Comparison of ENCODE assay signal across 29 cellular contexts in genomic region chrX:10203617-10204016, GRCh38. TPM values are rescaled to one million over a fixed set of nuclear protein-coding genes. Genes with fewer than 3 reads are reported as not detected.
"Had no signal": no experiment of that assay in that cellular context is flagged by ENCODE, and none has a peak within 500 bp of the region (broad histone marks: within the 10 kb centered on the region; RNA-seq: fewer than 3 reads in every experiment).

No MANE protein-coding gene starts in this region.

- H3K9me3 Mint-ChIP-seq: activated B cell treated with CpG ODN at 0.5 μM for 24 hours; activated CD4-positive, alpha-beta memory T cell treated with anti-CD3 and anti-CD28 coated beads for 36 hours; activated CD4-positive, alpha-beta T cell treated with anti-CD3 and anti-CD28 coated beads, Interleukin-2, amount 10 ng/mL, durations not matched to agents 7 days and 5 days; activated naive CD4-positive, alpha-beta T cell treated with anti-CD3 and anti-CD28 coated beads, Interleukin-2, amount 50 U/mL, for 72 hours; activated naive CD8-positive, alpha-beta T cell treated with anti-CD3 and anti-CD28 coated beads, Interleukin-2, amount 50 U/mL, for 24 hours; activated T-cell treated with anti-CD3 and anti-CD28 coated beads, Interleukin-2, amount 50 U/mL, for 4 hours; T-cell had no signal

- FAIRE-seq: TTC549 had no signal

- H3K27ac Mint-ChIP-seq: activated B cell treated with CpG ODN at 0.5 μM for 24 hours; activated CD4-positive, alpha-beta memory T cell treated with anti-CD3 and anti-CD28 coated beads for 36 hours; activated CD4-positive, alpha-beta T cell treated with anti-CD3 and anti-CD28 coated beads, Interleukin-2, amount 10 ng/mL, durations not matched to agents 7 days and 5 days; activated naive CD4-positive, alpha-beta T cell treated with anti-CD3 and anti-CD28 coated beads, Interleukin-2, amount 50 U/mL, for 72 hours; activated naive CD8-positive, alpha-beta T cell treated with anti-CD3 and anti-CD28 coated beads, Interleukin-2, amount 50 U/mL, for 24 hours; T-cell had no signal

- H3K27me3 Mint-ChIP-seq: activated B cell treated with CpG ODN at 0.5 μM for 24 hours; activated CD4-positive, alpha-beta memory T cell treated with anti-CD3 and anti-CD28 coated beads for 36 hours; activated naive CD8-positive, alpha-beta T cell treated with anti-CD3 and anti-CD28 coated beads, Interleukin-2, amount 50 U/mL, for 24 hours had no signal

- H3K27me3 ChIP-seq: ascending aorta, Peyer's patch had no signal

- H3K4me3 Mint-ChIP-seq: activated B cell treated with CpG ODN at 0.5 μM for 24 hours; activated CD4-positive, alpha-beta memory T cell treated with anti-CD3 and anti-CD28 coated beads for 36 hours; activated CD4-positive, alpha-beta T cell treated with anti-CD3 and anti-CD28 coated beads, Interleukin-2, amount 10 ng/mL, durations not matched to agents 7 days and 5 days; activated naive CD8-positive, alpha-beta T cell treated with anti-CD3 and anti-CD28 coated beads, Interleukin-2, amount 50 U/mL, for 24 hours; activated T-cell treated with anti-CD3 and anti-CD28 coated beads, Interleukin-2, amount 50 U/mL, for 4 hours; brain; IgD-negative memory B cell; T-cell had no signal

- ATAC-seq: activated naive CD4-positive, alpha-beta T cell treated with anti-CD3 and anti-CD28 coated beads, Interleukin-2, amount 50 U/mL, for 72 hours; activated naive CD8-positive, alpha-beta T cell treated with anti-CD3 and anti-CD28 coated beads, Interleukin-2, amount 50 U/mL, for 24 hours; activated T-cell treated with anti-CD3 and anti-CD28 coated beads, Interleukin-2, amount 50 U/mL, for 4 hours; T-cell had no signal

- H3K27ac ChIP-seq: ascending aorta, Peyer's patch, RWPE1 had no signal

- DNase-seq: activated B cell treated with CpG ODN at 0.5 μM for 24 hours; activated CD4-positive, alpha-beta memory T cell treated with anti-CD3 and anti-CD28 coated beads for 36 hours; activated CD4-positive, alpha-beta T cell treated with anti-CD3 and anti-CD28 coated beads for 1 hour; activated CD4-positive, alpha-beta T cell treated with anti-CD3 and anti-CD28 coated beads, Interleukin-2, amount 10 ng/mL, durations not matched to agents 7 days and 5 days; activated CD8-positive, alpha-beta memory T cell treated with anti-CD3 and anti-CD28 coated beads for 24 hours; activated effector memory CD4-positive, alpha-beta T cell treated with anti-CD3 and anti-CD28 coated beads, Interleukin-2, amount 50 U/mL, for 16 hours; activated naive CD4-positive, alpha-beta T cell treated with Interleukin-2 at 50 U/mL for 16 hours; activated naive CD8-positive, alpha-beta T cell treated with anti-CD3 and anti-CD28 coated beads, Interleukin-2, amount 50 U/mL, for 24 hours; activated T-cell treated with anti-CD3 and anti-CD28 coated beads, Interleukin-2, amount 50 U/mL, for 4 hours; amniotic stem cell; KG1; NCI-H1048; NCI-H1694; NCI-H2029; NCI-H2227 treated with DMSO at 0.1 percent for 48 hours; NCI-H446 treated with DMSO at 0.1 percent for 48 hours; NCI-H524 treated with DMSO at 0.1 percent for 48 hours; NCI-H774; Peyer's patch; SHP77 treated with DMSO at 0.1 percent for 48 hours; T-cell; T-helper 2 cell; T1000 had no signal

- H3K4me1 ChIP-seq: ascending aorta, Peyer's patch had no signal

- H3K36me3 Mint-ChIP-seq: activated CD4-positive, alpha-beta memory T cell treated with anti-CD3 and anti-CD28 coated beads for 36 hours; activated naive CD4-positive, alpha-beta T cell treated with anti-CD3 and anti-CD28 coated beads, Interleukin-2, amount 50 U/mL, for 72 hours; T-cell had no signal

- H3K4me3 ChIP-seq: ascending aorta, Peyer's patch had no signal

RNA-seq across cellular contexts. Expression of gene CLCN4, which starts 46.8 kb away (rescaled TPM):
- total RNA-seq: activated CD4-positive, alpha-beta memory T cell treated with anti-CD3 and anti-CD28 coated beads for 36 hours; activated CD4-positive, alpha-beta T cell treated with anti-CD3 and anti-CD28 coated beads, Interleukin-2, amount 10 ng/mL, durations not matched to agents 7 days and 5 days; activated naive CD4-positive, alpha-beta T cell treated with anti-CD3 and anti-CD28 coated beads, Interleukin-2, amount 50 U/mL, for 72 hours had no signal
